1 cellular context compared by ENCODE assay signal in genomic region chr17:1982793-1983366, GRCh38. TPM values are rescaled to one million over a fixed set of nuclear protein-coding genes. Genes with fewer than 3 reads are reported as not detected.
"Had no signal": no experiment of that assay in that cellular context is flagged by ENCODE, and none has a peak within 500 bp of the region (broad histone marks: within the 10 kb centered on the region; RNA-seq: fewer than 3 reads in every experiment).

No MANE protein-coding gene starts in this region.

RNA-seq across cellular contexts. Expression of gene RTN4RL1, which starts 42.3 kb away (rescaled TPM):
- total RNA-seq: mononuclear cell had no signal
